ENCODE assay signal across 14 cellular contexts in the genomic region with DNA sequence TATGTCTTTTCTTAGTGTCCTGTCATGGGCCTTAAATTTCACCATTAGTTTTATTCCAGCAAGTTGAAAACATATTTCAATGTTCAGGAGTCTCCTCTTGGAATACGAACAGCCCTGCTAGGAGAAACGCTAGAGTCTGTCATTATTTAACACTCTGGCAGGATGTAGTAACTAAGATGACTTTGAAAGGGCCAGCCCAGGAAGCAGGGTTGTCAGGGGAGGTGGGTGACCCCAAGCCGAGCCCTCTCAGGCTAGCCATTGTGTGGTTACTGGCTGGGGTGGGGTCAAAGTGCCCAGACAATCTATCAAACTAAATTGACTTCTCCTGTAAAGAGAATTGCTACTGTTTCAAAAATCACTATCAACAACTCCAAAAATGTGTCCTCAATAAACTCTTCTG.
DNase-seq lines count a peak whose midpoint lies in the region; ATAC-seq and TF ChIP-seq lines count a peak whose summit lies in the region.
"Had no signal": no experiment of that assay in that cellular context is flagged by ENCODE, and none has a peak within 500 bp of the region (broad histone marks: within the 10 kb centered on the region; RNA-seq: fewer than 3 reads in every experiment).

No MANE protein-coding gene starts in this region.

- no peak overlapping the region for H3K4me3 ChIP-seq in heart right ventricle
- no peak overlapping the region for H3K4me3 ChIP-seq in ectodermal cell (ENCODE audit: insufficient read depth, low read depth, low read length)
- H3K4me3 ChIP-seq in thymus (ENCODE audit: low read length), result no peak overlapping the region
- no peak overlapping the region for H3K4me3 ChIP-seq in Caco-2 (ENCODE audit: low read depth, low read length)
- H3K4me3 ChIP-seq in foreskin fibroblast (ENCODE audit: low read depth in 1 of 2, low read length in 2 of 2), result no peak overlapping the region
- H3K4me3 ChIP-seq: testis had no signal

- WGBS in heart right ventricle, 2 donors, result 47 to 58% methylated on average over 3 of the region's 3 CpGs
- 62 to 64% methylated on average over 3 of the region's 3 CpGs for WGBS in ectodermal cell, 2 experiments
- 41% methylated on average over 3 of the region's 3 CpGs for WGBS in thymus

- no peaks in the 10 kb centered on the region for H3K27me3 Mint-ChIP-seq in T-helper 1 cell treated with Interleukin-12 subunit alpha and Interleukin-12 subunit beta and Interleukin-4 antibody, amounts not matched to agents 30 μg/mL and 1 μg/mL, for 36 hours (ENCODE audit: low read depth)
- H3K27me3 Mint-ChIP-seq in Caco-2 (ENCODE audit: insufficient read depth, unreplicated experiment), result no peaks in the 10 kb centered on the region

- H3K9me3 ChIP-seq in heart right ventricle (no peaks in the 10 kb centered on the region), ectodermal cell (ENCODE audit: control insufficient read depth, low read length) (no peaks in the 10 kb centered on the region), thymus (ENCODE audit: control insufficient read depth) (no peaks in the 10 kb centered on the region), Caco-2 (no peaks in the 10 kb centered on the region)
- H3K9me3 ChIP-seq: testis had no signal

- H3K27ac ChIP-seq in heart right ventricle, result peak overlapping the region in 8 of 10 donors; percentile 57 to 92 (median 75)
- H3K27ac ChIP-seq in ectodermal cell (ENCODE audit: insufficient read depth, low read depth, low read length, poor library complexity, severe bottlenecking), result peak overlapping the region; percentile 20
- peak overlapping the region; percentile 33 for H3K27ac ChIP-seq in thymus (ENCODE audit: low read depth)
- H3K27ac ChIP-seq: testis had no signal

- H3K9me3 Mint-ChIP-seq in T-helper 1 cell treated with Interleukin-12 subunit alpha and Interleukin-12 subunit beta and Interleukin-4 antibody, amounts not matched to agents 30 μg/mL and 1 μg/mL, for 36 hours, result peaks cover 10% of the 10 kb centered on the region
- H3K9me3 Mint-ChIP-seq in Caco-2 (ENCODE audit: unreplicated experiment), result no peaks in the 10 kb centered on the region

- H3K27me3 ChIP-seq in heart right ventricle (no peaks in the 10 kb centered on the region), ectodermal cell (ENCODE audit: control insufficient read depth, insufficient read depth, low read length, poor library complexity, severe bottlenecking) (no peaks in the 10 kb centered on the region), thymus (ENCODE audit: control insufficient read depth, insufficient read depth) (no peaks in the 10 kb centered on the region), Caco-2 (replicated peaks; ENCODE audit: control insufficient read depth, insufficient read depth, low read length) (no peaks in the 10 kb centered on the region)
- H3K27me3 ChIP-seq: testis had no signal

- H3K36me3 ChIP-seq in heart right ventricle (no peaks in the 10 kb centered on the region), ectodermal cell (ENCODE audit: control insufficient read depth, insufficient read depth, low read length) (no peaks in the 10 kb centered on the region), thymus (ENCODE audit: control insufficient read depth, insufficient read depth) (no peaks in the 10 kb centered on the region), Caco-2 (ENCODE audit: control insufficient read depth, insufficient read depth, low read length) (no peaks in the 10 kb centered on the region)

- no TSS peak for BruUV-seq in Caco-2 (replicated peaks; lab: Mats Ljungman, UMichigan)

- H3K4me1 ChIP-seq in heart right ventricle (peaks cover 19 to 97% (median 75%) of the 10 kb centered on the region in 9 donors), ectodermal cell (ENCODE audit: control insufficient read depth, insufficient read depth, low read length) (peaks cover 4% of the 10 kb centered on the region), thymus (ENCODE audit: control insufficient read depth, insufficient read depth, low read length) (peaks cover 32% of the 10 kb centered on the region), Caco-2 (no peaks in the 10 kb centered on the region)

- H3K4me3 Mint-ChIP-seq in T-helper 1 cell treated with Interleukin-12 subunit alpha and Interleukin-12 subunit beta and Interleukin-4 antibody, amounts not matched to agents 30 μg/mL and 1 μg/mL, for 36 hours, result no peak overlapping the region
- no peak overlapping the region for H3K4me3 Mint-ChIP-seq in Caco-2 (ENCODE audit: unreplicated experiment)

- peaks cover 82% of the 10 kb centered on the region for H3K4me1 Mint-ChIP-seq in T-helper 1 cell treated with Interleukin-12 subunit alpha and Interleukin-12 subunit beta and Interleukin-4 antibody, amounts not matched to agents 30 μg/mL and 1 μg/mL, for 36 hours (ENCODE audit: low read depth)
- H3K4me1 Mint-ChIP-seq in Caco-2 (ENCODE audit: low read depth, unreplicated experiment), result no peaks in the 10 kb centered on the region

- intact Hi-C loops in heart right ventricle (cut with DNase I) (loop anchor here in 7 of 10 donors (5.0 to 10.0 kb wide), 5 partner anchors 59 to 101 kb away; no protein-coding TSS in a partner anchor), Right ventricle myocardium inferior (cut with DNase I) (no loop called here), Caco-2 (cut with micrococcal nuclease; ENCODE audit: unreplicated experiment) (no loop called here)

- no peak for TF ChIP-seq CTCF in heart right ventricle (IDR thresholded peaks at IDR 0.05)
- no peak for TF ChIP-seq CTCF in Caco-2 (IDR thresholded peaks at IDR 0.05; ENCODE audit: insufficient read depth in 1 of 2, low read depth in 1 of 2, low read length in 1 of 2, severe bottlenecking in 1 of 2, unreplicated experiment in 1 of 2)
- TF ChIP-seq CTCF in foreskin fibroblast (IDR thresholded peaks at IDR 0.05; ENCODE audit: low read depth, low read length), result no peak

- ATAC-seq in heart right ventricle (peak in 4 of 8 donors; percentile 41 to 56 (median 54)), Right ventricle myocardium inferior (no peak), GM21723 (IDR thresholded peaks at IDR 0.05; ENCODE audit: unreplicated experiment) (no peak)

- CTCF ChIA-PET in Caco-2 (lab: Charles Lee), result no interaction called here

- DNase-seq in heart right ventricle (peak in 1 of 2 donors; percentile 58), Right ventricle myocardium inferior (ENCODE audit: missing footprints) (no peak), Caco-2 (no peak), foreskin fibroblast (no peak)
- DNase-seq: aorta, DMS53, NCI-H2171, occipital lobe, SIG-M5, testis had no signal

- H3K36me3 Mint-ChIP-seq in T-helper 1 cell treated with Interleukin-12 subunit alpha and Interleukin-12 subunit beta and Interleukin-4 antibody, amounts not matched to agents 30 μg/mL and 1 μg/mL, for 36 hours (ENCODE audit: low read depth), result peaks cover 13% of the 10 kb centered on the region
- no peaks in the 10 kb centered on the region for H3K36me3 Mint-ChIP-seq in Caco-2 (ENCODE audit: insufficient read depth, unreplicated experiment)

- POLR2A ChIA-PET in Caco-2 (lab: Charles Lee), result no interaction called here

- peak overlapping the region; percentile 99 for H3K27ac Mint-ChIP-seq in T-helper 1 cell treated with Interleukin-12 subunit alpha and Interleukin-12 subunit beta and Interleukin-4 antibody, amounts not matched to agents 30 μg/mL and 1 μg/mL, for 36 hours
- no peak overlapping the region for H3K27ac Mint-ChIP-seq in Caco-2 (ENCODE audit: unreplicated experiment)

Comparison
In these comparisons a context has a peak if more than half of its experiments do, and no peak if none do; other contexts are left out.
1. intact Hi-C loops: an anchor here in heart right ventricle (5.0 to 10.0 kb wide); none called in Right ventricle myocardium inferior and Caco-2.
2. H3K27ac ChIP-seq: peak in every context shown above with its lines; median percentile 75 in heart right ventricle; 33 in thymus; 20 in ectodermal cell.